In genomic region chr10:109114578-109114977, GRCh38 we compare ENCODE assay signal across 1 cellular context.
TF ChIP-seq lines count a peak whose summit lies in the region.

No MANE protein-coding gene starts in this region.

TF ChIP-seq in GM23338, 12 proteins besides CTCF, POLR2A, EP300 and RAD21 (continued from another document):
- TF ChIP-seq, protein P1, sequence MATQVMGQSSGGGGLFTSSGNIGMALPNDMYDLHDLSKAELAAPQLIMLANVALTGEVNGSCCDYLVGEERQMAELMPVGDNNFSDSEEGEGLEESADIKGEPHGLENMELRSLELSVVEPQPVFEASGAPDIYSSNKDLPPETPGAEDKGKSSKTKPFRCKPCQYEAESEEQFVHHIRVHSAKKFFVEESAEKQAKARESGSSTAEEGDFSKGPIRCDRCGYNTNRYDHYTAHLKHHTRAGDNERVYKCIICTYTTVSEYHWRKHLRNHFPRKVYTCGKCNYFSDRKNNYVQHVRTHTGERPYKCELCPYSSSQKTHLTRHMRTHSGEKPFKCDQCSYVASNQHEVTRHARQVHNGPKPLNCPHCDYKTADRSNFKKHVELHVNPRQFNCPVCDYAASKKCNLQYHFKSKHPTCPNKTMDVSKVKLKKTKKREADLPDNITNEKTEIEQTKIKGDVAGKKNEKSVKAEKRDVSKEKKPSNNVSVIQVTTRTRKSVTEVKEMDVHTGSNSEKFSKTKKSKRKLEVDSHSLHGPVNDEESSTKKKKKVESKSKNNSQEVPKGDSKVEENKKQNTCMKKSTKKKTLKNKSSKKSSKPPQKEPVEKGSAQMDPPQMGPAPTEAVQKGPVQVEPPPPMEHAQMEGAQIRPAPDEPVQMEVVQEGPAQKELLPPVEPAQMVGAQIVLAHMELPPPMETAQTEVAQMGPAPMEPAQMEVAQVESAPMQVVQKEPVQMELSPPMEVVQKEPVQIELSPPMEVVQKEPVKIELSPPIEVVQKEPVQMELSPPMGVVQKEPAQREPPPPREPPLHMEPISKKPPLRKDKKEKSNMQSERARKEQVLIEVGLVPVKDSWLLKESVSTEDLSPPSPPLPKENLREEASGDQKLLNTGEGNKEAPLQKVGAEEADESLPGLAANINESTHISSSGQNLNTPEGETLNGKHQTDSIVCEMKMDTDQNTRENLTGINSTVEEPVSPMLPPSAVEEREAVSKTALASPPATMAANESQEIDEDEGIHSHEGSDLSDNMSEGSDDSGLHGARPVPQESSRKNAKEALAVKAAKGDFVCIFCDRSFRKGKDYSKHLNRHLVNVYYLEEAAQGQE (IDR thresholded peaks at IDR 0.05; ENCODE audit: unreplicated experiment) = no peak
- no peak for TF ChIP-seq EZH2phosphoT487 (IDR thresholded peaks at IDR 0.05; ENCODE audit: unreplicated experiment)
- TF ChIP-seq, protein P2, sequence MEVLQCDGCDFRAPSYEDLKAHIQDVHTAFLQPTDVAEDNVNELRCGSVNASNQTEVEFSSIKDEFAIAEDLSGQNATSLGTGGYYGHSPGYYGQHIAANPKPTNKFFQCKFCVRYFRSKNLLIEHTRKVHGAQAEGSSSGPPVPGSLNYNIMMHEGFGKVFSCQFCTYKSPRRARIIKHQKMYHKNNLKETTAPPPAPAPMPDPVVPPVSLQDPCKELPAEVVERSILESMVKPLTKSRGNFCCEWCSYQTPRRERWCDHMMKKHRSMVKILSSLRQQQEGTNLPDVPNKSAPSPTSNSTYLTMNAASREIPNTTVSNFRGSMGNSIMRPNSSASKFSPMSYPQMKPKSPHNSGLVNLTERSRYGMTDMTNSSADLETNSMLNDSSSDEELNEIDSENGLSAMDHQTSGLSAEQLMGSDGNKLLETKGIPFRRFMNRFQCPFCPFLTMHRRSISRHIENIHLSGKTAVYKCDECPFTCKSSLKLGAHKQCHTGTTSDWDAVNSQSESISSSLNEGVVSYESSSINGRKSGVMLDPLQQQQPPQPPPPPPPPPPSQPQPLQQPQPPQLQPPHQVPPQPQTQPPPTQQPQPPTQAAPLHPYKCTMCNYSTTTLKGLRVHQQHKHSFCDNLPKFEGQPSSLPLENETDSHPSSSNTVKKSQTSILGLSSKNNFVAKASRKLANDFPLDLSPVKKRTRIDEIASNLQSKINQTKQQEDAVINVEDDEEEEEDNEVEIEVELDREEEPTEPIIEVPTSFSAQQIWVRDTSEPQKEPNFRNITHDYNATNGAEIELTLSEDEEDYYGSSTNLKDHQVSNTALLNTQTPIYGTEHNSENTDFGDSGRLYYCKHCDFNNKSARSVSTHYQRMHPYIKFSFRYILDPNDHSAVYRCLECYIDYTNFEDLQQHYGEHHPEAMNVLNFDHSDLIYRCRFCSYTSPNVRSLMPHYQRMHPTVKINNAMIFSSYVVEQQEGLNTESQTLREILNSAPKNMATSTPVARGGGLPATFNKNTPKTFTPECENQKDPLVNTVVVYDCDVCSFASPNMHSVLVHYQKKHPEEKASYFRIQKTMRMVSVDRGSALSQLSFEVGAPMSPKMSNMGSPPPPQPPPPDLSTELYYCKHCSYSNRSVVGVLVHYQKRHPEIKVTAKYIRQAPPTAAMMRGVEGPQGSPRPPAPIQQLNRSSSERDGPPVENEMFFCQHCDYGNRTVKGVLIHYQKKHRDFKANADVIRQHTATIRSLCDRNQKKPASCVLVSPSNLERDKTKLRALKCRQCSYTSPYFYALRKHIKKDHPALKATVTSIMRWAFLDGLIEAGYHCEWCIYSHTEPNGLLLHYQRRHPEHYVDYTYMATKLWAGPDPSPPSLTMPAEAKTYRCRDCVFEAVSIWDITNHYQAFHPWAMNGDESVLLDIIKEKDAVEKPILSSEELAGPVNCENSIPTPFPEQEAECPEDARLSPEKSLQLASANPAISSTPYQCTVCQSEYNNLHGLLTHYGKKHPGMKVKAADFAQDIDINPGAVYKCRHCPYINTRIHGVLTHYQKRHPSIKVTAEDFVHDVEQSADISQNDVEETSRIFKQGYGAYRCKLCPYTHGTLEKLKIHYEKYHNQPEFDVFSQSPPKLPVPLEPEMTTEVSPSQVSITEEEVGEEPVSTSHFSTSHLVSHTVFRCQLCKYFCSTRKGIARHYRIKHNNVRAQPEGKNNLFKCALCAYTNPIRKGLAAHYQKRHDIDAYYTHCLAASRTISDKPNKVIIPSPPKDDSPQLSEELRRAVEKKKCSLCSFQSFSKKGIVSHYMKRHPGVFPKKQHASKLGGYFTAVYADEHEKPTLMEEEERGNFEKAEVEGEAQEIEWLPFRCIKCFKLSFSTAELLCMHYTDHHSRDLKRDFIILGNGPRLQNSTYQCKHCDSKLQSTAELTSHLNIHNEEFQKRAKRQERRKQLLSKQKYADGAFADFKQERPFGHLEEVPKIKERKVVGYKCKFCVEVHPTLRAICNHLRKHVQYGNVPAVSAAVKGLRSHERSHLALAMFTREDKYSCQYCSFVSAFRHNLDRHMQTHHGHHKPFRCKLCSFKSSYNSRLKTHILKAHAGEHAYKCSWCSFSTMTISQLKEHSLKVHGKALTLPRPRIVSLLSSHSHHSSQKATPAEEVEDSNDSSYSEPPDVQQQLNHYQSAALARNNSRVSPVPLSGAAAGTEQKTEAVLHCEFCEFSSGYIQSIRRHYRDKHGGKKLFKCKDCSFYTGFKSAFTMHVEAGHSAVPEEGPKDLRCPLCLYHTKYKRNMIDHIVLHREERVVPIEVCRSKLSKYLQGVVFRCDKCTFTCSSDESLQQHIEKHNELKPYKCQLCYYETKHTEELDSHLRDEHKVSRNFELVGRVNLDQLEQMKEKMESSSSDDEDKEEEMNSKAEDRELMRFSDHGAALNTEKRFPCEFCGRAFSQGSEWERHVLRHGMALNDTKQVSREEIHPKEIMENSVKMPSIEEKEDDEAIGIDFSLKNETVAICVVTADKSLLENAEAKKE (CRISPR knock-in tag; IDR thresholded peaks at IDR 0.05) = no peak
- TF ChIP-seq ZNF114 (CRISPR knock-in tag; IDR thresholded peaks at IDR 0.05) = no peak
TF ChIP-seq in GM23338: peak in this region for 0.
